ENCODE assay signal across 8 cellular contexts in genomic region chr12:81627336-81628189, GRCh38.
DNase-seq lines count a peak whose midpoint lies in the region; ATAC-seq lines count a peak whose summit lies in the region.

No MANE protein-coding gene starts in this region.

- H3K36me3 ChIP-seq in SK-N-MC (ENCODE audit: insufficient read depth, low read length): no peaks in the 10 kb centered on the region

- ATAC-seq in GM18502 (IDR thresholded peaks at IDR 0.05; ENCODE audit: poor library complexity, unreplicated experiment) (no peak), HG03469 (IDR thresholded peaks at IDR 0.05; ENCODE audit: unreplicated experiment) (no peak), HG02970 (IDR thresholded peaks at IDR 0.05; ENCODE audit: low FRiP score, unreplicated experiment) (no peak)

- H3K4me3 ChIP-seq in SK-N-MC: 0 out of 2 replicates have a peak overlapping the region, but pooled peaks have one; percentile 27

- DNase-seq in EL: peak; percentile 33
- DNase-seq in NAMALWA (ENCODE audit: low spot score): peak; percentile 58
- peak; percentile 72 for DNase-seq in SK-N-MC (ENCODE audit: low read depth, low spot score)
- peak; percentile 36 for DNase-seq in foreskin melanocyte
- peak; percentile 38 for DNase-seq in stromal cell of bone marrow (ENCODE audit: low read depth)

- H3K27ac ChIP-seq in SK-N-MC: no peak overlapping the region

- no peaks in the 10 kb centered on the region for H3K9me3 ChIP-seq in SK-N-MC (ENCODE audit: low read depth, low read length)

- H3K9ac ChIP-seq in SK-N-MC (ENCODE audit: insufficient read length): no peak overlapping the region
